In genomic region chr5:79273341-79273740, GRCh38 we compare ENCODE assay signal across 3 cellular contexts.
"Had no signal": no experiment of that assay in that cellular context is flagged by ENCODE, and none has a peak within 500 bp of the region (broad histone marks: within the 10 kb centered on the region; RNA-seq: fewer than 3 reads in every experiment).

No MANE protein-coding gene starts in this region.

- DNase-seq: GDM1, GF-D8 had no signal

- H3K4me3 ChIP-seq: GM12878 had no signal

- ATAC-seq: GM12878 had no signal
